Comparison of ENCODE assay signal across 19 cellular contexts in the genomic region with DNA sequence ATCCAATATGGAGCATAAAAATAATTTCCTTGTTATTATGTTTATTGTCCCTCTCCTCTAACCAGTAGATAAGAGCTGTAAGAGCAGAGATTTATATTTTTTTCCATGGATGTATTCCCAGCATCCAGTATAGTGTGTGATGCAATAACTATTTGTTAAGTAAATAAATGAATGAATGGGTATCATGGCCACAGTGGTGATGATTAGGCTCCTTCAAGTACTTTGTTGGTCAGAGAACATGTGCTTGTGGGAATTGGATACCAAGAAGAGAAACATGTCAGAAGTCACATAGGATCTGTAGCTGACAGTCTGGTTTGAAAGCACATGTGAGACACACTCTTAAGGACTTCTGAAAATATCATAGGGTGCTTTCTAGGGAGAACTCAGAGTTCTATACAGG.
"Had no signal": no experiment of that assay in that cellular context is flagged by ENCODE, and none has a peak within 500 bp of the region (broad histone marks: within the 10 kb centered on the region; RNA-seq: fewer than 3 reads in every experiment).

No MANE protein-coding gene starts in this region.

- H3K36me3 Mint-ChIP-seq: activated CD4-positive, alpha-beta memory T cell treated with anti-CD3 and anti-CD28 coated beads for 36 hours; activated naive CD8-positive, alpha-beta T cell; memory B cell had no signal

- H3K4me1 Mint-ChIP-seq: memory B cell; nephron; stimulated activated naive CD8-positive, alpha-beta T cell treated with anti-CD3 and anti-CD28 coated beads, Interleukin-15, amount 100 ng/mL, for 72 hours had no signal

- DNase-seq: activated CD4-positive, alpha-beta memory T cell treated with anti-CD3 and anti-CD28 coated beads for 36 hours; activated CD4-positive, alpha-beta T cell treated with anti-CD3 and anti-CD28 coated beads for 1 hour; activated gamma-delta T cell; activated T-cell treated with anti-CD3 and anti-CD28 coated beads, Interleukin-2, amount 50 U/mL, for 48 hours; amygdala; foreskin melanocyte; heart left ventricle; islet precursor cell; left ventricle myocardium inferior; stimulated activated CD4-positive, alpha-beta T cell treated with anti-CD3 and anti-CD28 coated beads, Interleukin-4, amount 100 ng/mL, for 4 hours; stimulated activated naive CD8-positive, alpha-beta T cell treated with anti-CD3 and anti-CD28 coated beads, Interleukin-15, amount 100 ng/mL, for 72 hours; T-helper 9 cell had no signal

- H3K4me3 Mint-ChIP-seq: activated CD4-positive, alpha-beta memory T cell treated with anti-CD3 and anti-CD28 coated beads for 36 hours; activated naive CD8-positive, alpha-beta T cell; memory B cell; nephron; stimulated activated naive CD8-positive, alpha-beta T cell treated with anti-CD3 and anti-CD28 coated beads, Interleukin-15, amount 100 ng/mL, for 72 hours had no signal

- H3K4me1 ChIP-seq: heart left ventricle, left ventricle myocardium inferior had no signal

- H3K9me3 ChIP-seq: thoracic aorta had no signal

- ATAC-seq: heart left ventricle; stimulated activated naive CD8-positive, alpha-beta T cell treated with anti-CD3 and anti-CD28 coated beads, Interleukin-15, amount 100 ng/mL, for 72 hours had no signal

- H3K36me3 ChIP-seq: cardiac muscle cell, heart left ventricle, left ventricle myocardium inferior, thoracic aorta had no signal

- FAIRE-seq: urothelium cell line had no signal

- H3K27ac ChIP-seq: cardiac muscle cell, heart left ventricle, left ventricle myocardium inferior, skin epidermis, thoracic aorta had no signal

- H3K27ac Mint-ChIP-seq: activated CD4-positive, alpha-beta memory T cell treated with anti-CD3 and anti-CD28 coated beads for 36 hours; activated naive CD8-positive, alpha-beta T cell; memory B cell; nephron; stimulated activated naive CD8-positive, alpha-beta T cell treated with anti-CD3 and anti-CD28 coated beads, Interleukin-15, amount 100 ng/mL, for 72 hours had no signal

- H3K4me3 ChIP-seq: cardiac muscle cell, heart left ventricle, left ventricle myocardium inferior, skin epidermis, thoracic aorta had no signal

- H3K27me3 Mint-ChIP-seq: activated CD4-positive, alpha-beta memory T cell treated with anti-CD3 and anti-CD28 coated beads for 36 hours; activated naive CD8-positive, alpha-beta T cell; stimulated activated naive CD8-positive, alpha-beta T cell treated with anti-CD3 and anti-CD28 coated beads, Interleukin-15, amount 100 ng/mL, for 72 hours had no signal

- H3K27me3 ChIP-seq: cardiac muscle cell, heart left ventricle had no signal
